In the genomic region with DNA sequence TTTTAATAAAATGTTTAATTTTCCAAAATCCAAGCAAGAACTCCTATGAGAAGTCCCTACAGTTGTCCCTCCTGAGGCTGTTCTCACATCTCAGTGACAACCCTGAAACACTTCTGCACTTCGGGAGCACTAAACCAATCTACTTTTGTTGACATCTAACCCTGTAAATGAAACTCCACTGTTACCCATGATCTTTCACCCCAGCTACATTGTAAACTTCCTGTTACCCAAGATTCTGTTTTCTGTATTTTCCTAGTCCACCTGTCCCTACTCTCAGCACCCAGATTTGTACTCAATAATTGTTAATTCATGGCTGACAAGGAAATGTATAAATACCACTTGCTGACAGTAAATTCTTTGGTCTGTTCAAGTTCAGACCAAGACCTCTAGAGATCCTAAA, we compare ENCODE assay signal across 1 cellular context.
TF ChIP-seq lines count a peak whose summit lies in the region.

No MANE protein-coding gene starts in this region.

TF ChIP-seq in GM23338, 12 proteins besides CTCF, POLR2A, EP300 and RAD21 (continued from another document):
- TF ChIP-seq, protein P1, sequence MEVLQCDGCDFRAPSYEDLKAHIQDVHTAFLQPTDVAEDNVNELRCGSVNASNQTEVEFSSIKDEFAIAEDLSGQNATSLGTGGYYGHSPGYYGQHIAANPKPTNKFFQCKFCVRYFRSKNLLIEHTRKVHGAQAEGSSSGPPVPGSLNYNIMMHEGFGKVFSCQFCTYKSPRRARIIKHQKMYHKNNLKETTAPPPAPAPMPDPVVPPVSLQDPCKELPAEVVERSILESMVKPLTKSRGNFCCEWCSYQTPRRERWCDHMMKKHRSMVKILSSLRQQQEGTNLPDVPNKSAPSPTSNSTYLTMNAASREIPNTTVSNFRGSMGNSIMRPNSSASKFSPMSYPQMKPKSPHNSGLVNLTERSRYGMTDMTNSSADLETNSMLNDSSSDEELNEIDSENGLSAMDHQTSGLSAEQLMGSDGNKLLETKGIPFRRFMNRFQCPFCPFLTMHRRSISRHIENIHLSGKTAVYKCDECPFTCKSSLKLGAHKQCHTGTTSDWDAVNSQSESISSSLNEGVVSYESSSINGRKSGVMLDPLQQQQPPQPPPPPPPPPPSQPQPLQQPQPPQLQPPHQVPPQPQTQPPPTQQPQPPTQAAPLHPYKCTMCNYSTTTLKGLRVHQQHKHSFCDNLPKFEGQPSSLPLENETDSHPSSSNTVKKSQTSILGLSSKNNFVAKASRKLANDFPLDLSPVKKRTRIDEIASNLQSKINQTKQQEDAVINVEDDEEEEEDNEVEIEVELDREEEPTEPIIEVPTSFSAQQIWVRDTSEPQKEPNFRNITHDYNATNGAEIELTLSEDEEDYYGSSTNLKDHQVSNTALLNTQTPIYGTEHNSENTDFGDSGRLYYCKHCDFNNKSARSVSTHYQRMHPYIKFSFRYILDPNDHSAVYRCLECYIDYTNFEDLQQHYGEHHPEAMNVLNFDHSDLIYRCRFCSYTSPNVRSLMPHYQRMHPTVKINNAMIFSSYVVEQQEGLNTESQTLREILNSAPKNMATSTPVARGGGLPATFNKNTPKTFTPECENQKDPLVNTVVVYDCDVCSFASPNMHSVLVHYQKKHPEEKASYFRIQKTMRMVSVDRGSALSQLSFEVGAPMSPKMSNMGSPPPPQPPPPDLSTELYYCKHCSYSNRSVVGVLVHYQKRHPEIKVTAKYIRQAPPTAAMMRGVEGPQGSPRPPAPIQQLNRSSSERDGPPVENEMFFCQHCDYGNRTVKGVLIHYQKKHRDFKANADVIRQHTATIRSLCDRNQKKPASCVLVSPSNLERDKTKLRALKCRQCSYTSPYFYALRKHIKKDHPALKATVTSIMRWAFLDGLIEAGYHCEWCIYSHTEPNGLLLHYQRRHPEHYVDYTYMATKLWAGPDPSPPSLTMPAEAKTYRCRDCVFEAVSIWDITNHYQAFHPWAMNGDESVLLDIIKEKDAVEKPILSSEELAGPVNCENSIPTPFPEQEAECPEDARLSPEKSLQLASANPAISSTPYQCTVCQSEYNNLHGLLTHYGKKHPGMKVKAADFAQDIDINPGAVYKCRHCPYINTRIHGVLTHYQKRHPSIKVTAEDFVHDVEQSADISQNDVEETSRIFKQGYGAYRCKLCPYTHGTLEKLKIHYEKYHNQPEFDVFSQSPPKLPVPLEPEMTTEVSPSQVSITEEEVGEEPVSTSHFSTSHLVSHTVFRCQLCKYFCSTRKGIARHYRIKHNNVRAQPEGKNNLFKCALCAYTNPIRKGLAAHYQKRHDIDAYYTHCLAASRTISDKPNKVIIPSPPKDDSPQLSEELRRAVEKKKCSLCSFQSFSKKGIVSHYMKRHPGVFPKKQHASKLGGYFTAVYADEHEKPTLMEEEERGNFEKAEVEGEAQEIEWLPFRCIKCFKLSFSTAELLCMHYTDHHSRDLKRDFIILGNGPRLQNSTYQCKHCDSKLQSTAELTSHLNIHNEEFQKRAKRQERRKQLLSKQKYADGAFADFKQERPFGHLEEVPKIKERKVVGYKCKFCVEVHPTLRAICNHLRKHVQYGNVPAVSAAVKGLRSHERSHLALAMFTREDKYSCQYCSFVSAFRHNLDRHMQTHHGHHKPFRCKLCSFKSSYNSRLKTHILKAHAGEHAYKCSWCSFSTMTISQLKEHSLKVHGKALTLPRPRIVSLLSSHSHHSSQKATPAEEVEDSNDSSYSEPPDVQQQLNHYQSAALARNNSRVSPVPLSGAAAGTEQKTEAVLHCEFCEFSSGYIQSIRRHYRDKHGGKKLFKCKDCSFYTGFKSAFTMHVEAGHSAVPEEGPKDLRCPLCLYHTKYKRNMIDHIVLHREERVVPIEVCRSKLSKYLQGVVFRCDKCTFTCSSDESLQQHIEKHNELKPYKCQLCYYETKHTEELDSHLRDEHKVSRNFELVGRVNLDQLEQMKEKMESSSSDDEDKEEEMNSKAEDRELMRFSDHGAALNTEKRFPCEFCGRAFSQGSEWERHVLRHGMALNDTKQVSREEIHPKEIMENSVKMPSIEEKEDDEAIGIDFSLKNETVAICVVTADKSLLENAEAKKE (CRISPR knock-in tag; IDR thresholded peaks at IDR 0.05), result no peak
